Comparison of ENCODE assay signal across 1 cellular context in genomic region chr6:151900897-151901485, GRCh38.
TF ChIP-seq lines count a peak whose summit lies in the region.

No MANE protein-coding gene starts in this region.

TF ChIP-seq in GM23338, 12 proteins besides CTCF, POLR2A, EP300 and RAD21 (continued from another document):
- TF ChIP-seq EZH2phosphoT487 (IDR thresholded peaks at IDR 0.05; ENCODE audit: unreplicated experiment) (no peak), NANOG (IDR thresholded peaks at IDR 0.05; ENCODE audit: borderline replicate concordance) (no peak), ETS1 (IDR thresholded peaks at IDR 0.05) (no peak), ZNF331 (CRISPR knock-in tag; IDR thresholded peaks at IDR 0.05; ENCODE audit: low read depth) (no peak), JUNB (IDR thresholded peaks at IDR 0.05; ENCODE audit: unreplicated experiment) (no peak), POLR2AphosphoS5 (IDR thresholded peaks at IDR 0.05; ENCODE audit: low read depth) (no peak), EZH2 (IDR thresholded peaks at IDR 0.05; ENCODE audit: low read depth, unreplicated experiment) (no peak), CREB1 (CRISPR knock-in tag; IDR thresholded peaks at IDR 0.05; ENCODE audit: low read depth) (no peak), ZNF114 (CRISPR knock-in tag; IDR thresholded peaks at IDR 0.05) (no peak)
- TF ChIP-seq, protein P1, sequence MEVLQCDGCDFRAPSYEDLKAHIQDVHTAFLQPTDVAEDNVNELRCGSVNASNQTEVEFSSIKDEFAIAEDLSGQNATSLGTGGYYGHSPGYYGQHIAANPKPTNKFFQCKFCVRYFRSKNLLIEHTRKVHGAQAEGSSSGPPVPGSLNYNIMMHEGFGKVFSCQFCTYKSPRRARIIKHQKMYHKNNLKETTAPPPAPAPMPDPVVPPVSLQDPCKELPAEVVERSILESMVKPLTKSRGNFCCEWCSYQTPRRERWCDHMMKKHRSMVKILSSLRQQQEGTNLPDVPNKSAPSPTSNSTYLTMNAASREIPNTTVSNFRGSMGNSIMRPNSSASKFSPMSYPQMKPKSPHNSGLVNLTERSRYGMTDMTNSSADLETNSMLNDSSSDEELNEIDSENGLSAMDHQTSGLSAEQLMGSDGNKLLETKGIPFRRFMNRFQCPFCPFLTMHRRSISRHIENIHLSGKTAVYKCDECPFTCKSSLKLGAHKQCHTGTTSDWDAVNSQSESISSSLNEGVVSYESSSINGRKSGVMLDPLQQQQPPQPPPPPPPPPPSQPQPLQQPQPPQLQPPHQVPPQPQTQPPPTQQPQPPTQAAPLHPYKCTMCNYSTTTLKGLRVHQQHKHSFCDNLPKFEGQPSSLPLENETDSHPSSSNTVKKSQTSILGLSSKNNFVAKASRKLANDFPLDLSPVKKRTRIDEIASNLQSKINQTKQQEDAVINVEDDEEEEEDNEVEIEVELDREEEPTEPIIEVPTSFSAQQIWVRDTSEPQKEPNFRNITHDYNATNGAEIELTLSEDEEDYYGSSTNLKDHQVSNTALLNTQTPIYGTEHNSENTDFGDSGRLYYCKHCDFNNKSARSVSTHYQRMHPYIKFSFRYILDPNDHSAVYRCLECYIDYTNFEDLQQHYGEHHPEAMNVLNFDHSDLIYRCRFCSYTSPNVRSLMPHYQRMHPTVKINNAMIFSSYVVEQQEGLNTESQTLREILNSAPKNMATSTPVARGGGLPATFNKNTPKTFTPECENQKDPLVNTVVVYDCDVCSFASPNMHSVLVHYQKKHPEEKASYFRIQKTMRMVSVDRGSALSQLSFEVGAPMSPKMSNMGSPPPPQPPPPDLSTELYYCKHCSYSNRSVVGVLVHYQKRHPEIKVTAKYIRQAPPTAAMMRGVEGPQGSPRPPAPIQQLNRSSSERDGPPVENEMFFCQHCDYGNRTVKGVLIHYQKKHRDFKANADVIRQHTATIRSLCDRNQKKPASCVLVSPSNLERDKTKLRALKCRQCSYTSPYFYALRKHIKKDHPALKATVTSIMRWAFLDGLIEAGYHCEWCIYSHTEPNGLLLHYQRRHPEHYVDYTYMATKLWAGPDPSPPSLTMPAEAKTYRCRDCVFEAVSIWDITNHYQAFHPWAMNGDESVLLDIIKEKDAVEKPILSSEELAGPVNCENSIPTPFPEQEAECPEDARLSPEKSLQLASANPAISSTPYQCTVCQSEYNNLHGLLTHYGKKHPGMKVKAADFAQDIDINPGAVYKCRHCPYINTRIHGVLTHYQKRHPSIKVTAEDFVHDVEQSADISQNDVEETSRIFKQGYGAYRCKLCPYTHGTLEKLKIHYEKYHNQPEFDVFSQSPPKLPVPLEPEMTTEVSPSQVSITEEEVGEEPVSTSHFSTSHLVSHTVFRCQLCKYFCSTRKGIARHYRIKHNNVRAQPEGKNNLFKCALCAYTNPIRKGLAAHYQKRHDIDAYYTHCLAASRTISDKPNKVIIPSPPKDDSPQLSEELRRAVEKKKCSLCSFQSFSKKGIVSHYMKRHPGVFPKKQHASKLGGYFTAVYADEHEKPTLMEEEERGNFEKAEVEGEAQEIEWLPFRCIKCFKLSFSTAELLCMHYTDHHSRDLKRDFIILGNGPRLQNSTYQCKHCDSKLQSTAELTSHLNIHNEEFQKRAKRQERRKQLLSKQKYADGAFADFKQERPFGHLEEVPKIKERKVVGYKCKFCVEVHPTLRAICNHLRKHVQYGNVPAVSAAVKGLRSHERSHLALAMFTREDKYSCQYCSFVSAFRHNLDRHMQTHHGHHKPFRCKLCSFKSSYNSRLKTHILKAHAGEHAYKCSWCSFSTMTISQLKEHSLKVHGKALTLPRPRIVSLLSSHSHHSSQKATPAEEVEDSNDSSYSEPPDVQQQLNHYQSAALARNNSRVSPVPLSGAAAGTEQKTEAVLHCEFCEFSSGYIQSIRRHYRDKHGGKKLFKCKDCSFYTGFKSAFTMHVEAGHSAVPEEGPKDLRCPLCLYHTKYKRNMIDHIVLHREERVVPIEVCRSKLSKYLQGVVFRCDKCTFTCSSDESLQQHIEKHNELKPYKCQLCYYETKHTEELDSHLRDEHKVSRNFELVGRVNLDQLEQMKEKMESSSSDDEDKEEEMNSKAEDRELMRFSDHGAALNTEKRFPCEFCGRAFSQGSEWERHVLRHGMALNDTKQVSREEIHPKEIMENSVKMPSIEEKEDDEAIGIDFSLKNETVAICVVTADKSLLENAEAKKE (CRISPR knock-in tag; IDR thresholded peaks at IDR 0.05), result no peak
- TF ChIP-seq, protein P2, sequence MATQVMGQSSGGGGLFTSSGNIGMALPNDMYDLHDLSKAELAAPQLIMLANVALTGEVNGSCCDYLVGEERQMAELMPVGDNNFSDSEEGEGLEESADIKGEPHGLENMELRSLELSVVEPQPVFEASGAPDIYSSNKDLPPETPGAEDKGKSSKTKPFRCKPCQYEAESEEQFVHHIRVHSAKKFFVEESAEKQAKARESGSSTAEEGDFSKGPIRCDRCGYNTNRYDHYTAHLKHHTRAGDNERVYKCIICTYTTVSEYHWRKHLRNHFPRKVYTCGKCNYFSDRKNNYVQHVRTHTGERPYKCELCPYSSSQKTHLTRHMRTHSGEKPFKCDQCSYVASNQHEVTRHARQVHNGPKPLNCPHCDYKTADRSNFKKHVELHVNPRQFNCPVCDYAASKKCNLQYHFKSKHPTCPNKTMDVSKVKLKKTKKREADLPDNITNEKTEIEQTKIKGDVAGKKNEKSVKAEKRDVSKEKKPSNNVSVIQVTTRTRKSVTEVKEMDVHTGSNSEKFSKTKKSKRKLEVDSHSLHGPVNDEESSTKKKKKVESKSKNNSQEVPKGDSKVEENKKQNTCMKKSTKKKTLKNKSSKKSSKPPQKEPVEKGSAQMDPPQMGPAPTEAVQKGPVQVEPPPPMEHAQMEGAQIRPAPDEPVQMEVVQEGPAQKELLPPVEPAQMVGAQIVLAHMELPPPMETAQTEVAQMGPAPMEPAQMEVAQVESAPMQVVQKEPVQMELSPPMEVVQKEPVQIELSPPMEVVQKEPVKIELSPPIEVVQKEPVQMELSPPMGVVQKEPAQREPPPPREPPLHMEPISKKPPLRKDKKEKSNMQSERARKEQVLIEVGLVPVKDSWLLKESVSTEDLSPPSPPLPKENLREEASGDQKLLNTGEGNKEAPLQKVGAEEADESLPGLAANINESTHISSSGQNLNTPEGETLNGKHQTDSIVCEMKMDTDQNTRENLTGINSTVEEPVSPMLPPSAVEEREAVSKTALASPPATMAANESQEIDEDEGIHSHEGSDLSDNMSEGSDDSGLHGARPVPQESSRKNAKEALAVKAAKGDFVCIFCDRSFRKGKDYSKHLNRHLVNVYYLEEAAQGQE (IDR thresholded peaks at IDR 0.05; ENCODE audit: unreplicated experiment), result no peak
